In the genomic region with DNA sequence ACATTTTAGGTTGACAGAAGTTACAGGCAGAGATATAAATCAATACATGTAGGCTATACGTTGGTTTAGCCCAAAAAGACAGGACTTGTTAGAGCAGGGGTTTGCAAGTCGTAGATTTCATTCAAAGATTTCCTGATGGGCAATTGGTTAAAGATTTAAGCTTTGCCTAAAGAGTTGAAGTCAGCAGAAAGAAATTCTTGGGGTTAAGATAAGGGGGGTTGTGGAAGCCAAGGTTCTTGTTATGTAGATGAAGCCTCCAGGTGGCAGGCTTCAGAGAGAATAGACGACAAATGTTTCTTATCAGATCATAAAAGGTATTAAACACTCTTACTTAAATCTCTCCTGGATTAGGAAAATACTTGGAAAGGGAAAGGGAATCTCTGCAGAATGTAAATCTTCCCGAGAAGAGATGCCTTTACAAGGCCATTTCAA, we compare ENCODE assay signal across 19 cellular contexts.
"Had no signal": no experiment of that assay in that cellular context is flagged by ENCODE, and none has a peak within 500 bp of the region (broad histone marks: within the 10 kb centered on the region; RNA-seq: fewer than 3 reads in every experiment).

No MANE protein-coding gene starts in this region.

- H3K4me3 ChIP-seq: mucosa of descending colon, right lobe of liver, skin epidermis, transverse colon had no signal

- H3K4me1 ChIP-seq: right lobe of liver, transverse colon had no signal

- DNase-seq: activated CD8-positive, alpha-beta memory T cell treated with anti-CD3 and anti-CD28 coated beads, Interleukin-2, amount 50 U/mL, for 48 hours; activated effector memory CD4-positive, alpha-beta T cell treated with Interleukin-2 at 50 U/mL for 16 hours; activated naive CD4-positive, alpha-beta T cell treated with anti-CD3 and anti-CD28 coated beads for 36 hours; activated T-cell treated with anti-CD3 and anti-CD28 coated beads, Interleukin-2, amount 50 U/mL, for 4 hours; amygdala; erythroblast; foreskin fibroblast; islet precursor cell; left cardiac atrium; mucosa of descending colon; nephron progenitor cell; occipital lobe; right lobe of liver; stimulated activated CD4-positive, alpha-beta T cell treated with anti-CD3 and anti-CD28 coated beads, Interleukin-15, amount 100 ng/mL, for 24 hours; T-helper 9 cell; transverse colon had no signal

- H3K36me3 ChIP-seq: right lobe of liver, transverse colon had no signal

- FAIRE-seq: urothelium cell line had no signal

- H3K27me3 ChIP-seq: right lobe of liver, transverse colon had no signal

- H3K27ac ChIP-seq: right lobe of liver, skin epidermis, transverse colon had no signal

- ATAC-seq: activated T-cell treated with anti-CD3 and anti-CD28 coated beads, Interleukin-2, amount 50 U/mL, for 4 hours; left cardiac atrium; mucosa of descending colon; right lobe of liver; stimulated activated memory B cell treated with anti-CD40 and anti-IgM and Interleukin-4, amounts not matched to agents 10 μg/mL and 1 μg/mL and 100 μg/mL, for 72 hours had no signal

- H3K9me3 ChIP-seq: mucosa of descending colon, right lobe of liver, transverse colon had no signal
